1 cellular context compared by ENCODE assay signal in the genomic region with DNA sequence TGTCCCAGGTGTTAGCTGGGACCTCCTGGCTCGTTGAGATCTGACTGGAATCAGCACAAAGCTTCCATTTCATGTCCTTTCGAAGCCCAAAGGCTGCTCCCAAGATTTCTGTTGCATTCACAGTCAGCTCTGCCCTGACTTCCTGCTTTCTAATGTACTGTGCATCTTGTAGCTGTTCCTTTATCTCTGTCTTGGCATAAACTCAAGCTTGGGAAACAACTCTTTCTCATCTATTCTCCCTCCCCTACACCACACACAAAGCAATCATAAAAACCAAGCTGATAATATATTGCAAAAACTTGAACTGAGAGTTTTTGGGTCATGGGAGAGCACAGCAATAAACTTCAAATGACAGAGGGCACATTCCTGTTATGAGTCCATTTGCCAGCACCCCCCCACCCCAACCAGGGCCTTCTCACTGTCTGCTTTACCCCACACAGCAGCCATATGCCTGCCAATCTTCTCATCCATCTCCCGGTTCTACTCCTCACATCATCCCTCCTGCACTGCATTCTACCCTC.
TF ChIP-seq lines count a peak whose summit lies in the region.

No MANE protein-coding gene starts in this region.

TF ChIP-seq in IMR-90, 13 proteins besides CTCF, POLR2A, EP300 and RAD21:
- TF ChIP-seq CHD1 (IDR thresholded peaks at IDR 0.05; ENCODE audit: low read depth, low read length) (no peak), RCOR1 (IDR thresholded peaks at IDR 0.05; ENCODE audit: insufficient replicate concordance, low read length) (no peak), FOS (IDR thresholded peaks at IDR 0.05; ENCODE audit: low read depth, low read length) (no peak), RFX5 (IDR thresholded peaks at IDR 0.05; ENCODE audit: low read depth, low read length) (no peak), MAFK (IDR thresholded peaks at IDR 0.05; ENCODE audit: low read depth, low read length) (no peak), BHLHE40 (IDR thresholded peaks at IDR 0.05; ENCODE audit: low read depth, low read length) (no peak)
- TF ChIP-seq, protein P1, sequence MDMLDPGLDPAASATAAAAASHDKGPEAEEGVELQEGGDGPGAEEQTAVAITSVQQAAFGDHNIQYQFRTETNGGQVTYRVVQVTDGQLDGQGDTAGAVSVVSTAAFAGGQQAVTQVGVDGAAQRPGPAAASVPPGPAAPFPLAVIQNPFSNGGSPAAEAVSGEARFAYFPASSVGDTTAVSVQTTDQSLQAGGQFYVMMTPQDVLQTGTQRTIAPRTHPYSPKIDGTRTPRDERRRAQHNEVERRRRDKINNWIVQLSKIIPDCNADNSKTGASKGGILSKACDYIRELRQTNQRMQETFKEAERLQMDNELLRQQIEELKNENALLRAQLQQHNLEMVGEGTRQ (IDR thresholded peaks at IDR 0.05; ENCODE audit: low read depth, low read length) = no peak
TF ChIP-seq in IMR-90: peak in this region for 0.
